8 cellular contexts compared by ENCODE assay signal in the genomic region with DNA sequence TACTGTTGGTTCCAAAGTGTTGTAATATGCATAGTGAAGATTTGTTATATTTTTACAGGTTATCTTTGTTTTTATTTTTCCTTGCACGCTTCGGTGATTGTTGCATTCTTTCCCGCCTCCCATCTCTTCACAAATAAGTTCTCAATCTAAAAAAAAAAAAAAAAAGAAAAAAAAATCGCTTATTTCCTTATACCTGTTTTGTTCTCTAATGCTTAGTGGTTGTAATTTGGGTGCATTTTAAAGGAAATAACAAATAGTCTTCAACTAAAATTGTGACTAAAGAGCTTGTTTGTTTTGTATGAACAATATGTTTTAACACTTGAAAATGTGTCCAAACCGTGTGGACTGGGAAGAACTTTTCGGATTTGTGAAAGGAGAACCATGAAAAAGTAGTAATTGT. TPM values are rescaled to one million over a fixed set of nuclear protein-coding genes. Genes with fewer than 3 reads are reported as not detected.
DNase-seq lines count a peak whose midpoint lies in the region; ATAC-seq and TF ChIP-seq lines count a peak whose summit lies in the region.

No MANE protein-coding gene starts in this region.

- H3K9me3 ChIP-seq in hepatocyte (ENCODE audit: low read depth), result no peaks in the 10 kb centered on the region
- H3K9me3 ChIP-seq in smooth muscle cell (replicated peaks; ENCODE audit: low read depth), result no peaks in the 10 kb centered on the region

- H3K4me3 Mint-ChIP-seq in activated B cell treated with CpG ODN at 0.5 μM for 24 hours, result peak overlapping the region; percentile 92

- no peaks in the 10 kb centered on the region for H3K27me3 ChIP-seq in HL-60 (ENCODE audit: insufficient read depth, poor library complexity, severe bottlenecking)
- H3K27me3 ChIP-seq in hepatocyte, result no peaks in the 10 kb centered on the region
- no peaks in the 10 kb centered on the region for H3K27me3 ChIP-seq in smooth muscle cell (ENCODE audit: low read depth)

- peaks cover 30% of the 10 kb centered on the region for H3K4me1 ChIP-seq in hepatocyte (ENCODE audit: insufficient read depth)
- H3K4me1 ChIP-seq in smooth muscle cell (ENCODE audit: low read depth), result peaks cover 35% of the 10 kb centered on the region

- H3K4me1 Mint-ChIP-seq in activated B cell treated with CpG ODN at 0.5 μM for 24 hours, result peaks cover 59% of the 10 kb centered on the region

- no peaks in the 10 kb centered on the region for H3K9me2 ChIP-seq in hepatocyte (replicated peaks; ENCODE audit: insufficient read depth)

- no peaks in the 10 kb centered on the region for H3K27me3 Mint-ChIP-seq in activated B cell treated with CpG ODN at 0.5 μM for 24 hours

- ATAC-seq in activated B cell treated with CpG ODN at 0.5 μM for 24 hours (ENCODE audit: low read depth), result no peak
- ATAC-seq in HG03442 (IDR thresholded peaks at IDR 0.05; ENCODE audit: unreplicated experiment), result no peak
- ATAC-seq in GM18519 (IDR thresholded peaks at IDR 0.05; ENCODE audit: low FRiP score, unreplicated experiment), result no peak
- no peak for ATAC-seq in GM21786 (IDR thresholded peaks at IDR 0.05; ENCODE audit: unreplicated experiment)

- peaks cover 58% of the 10 kb centered on the region for H3K79me2 ChIP-seq in hepatocyte
- H3K79me2 ChIP-seq in smooth muscle cell (ENCODE audit: low read depth), result peaks cover 60% of the 10 kb centered on the region

- peak overlapping the region; percentile 98 for H3K9ac ChIP-seq in smooth muscle cell (ENCODE audit: low read depth)

- POLR2A ChIA-PET in activated B cell treated with CpG ODN at 0.5 μM for 24 hours (lab: Charles Lee), result interaction anchor here (0.7 kb wide), 1 partner anchor 822 kb away, joined by 3 read pairs; no protein-coding TSS in a partner anchor

- H2AFZ ChIP-seq in hepatocyte, result no peak overlapping the region
- H2AFZ ChIP-seq in smooth muscle cell (ENCODE audit: low read depth), result no peak overlapping the region

- H3K36me3 ChIP-seq in hepatocyte (replicated peaks; ENCODE audit: insufficient read depth, low read depth), result no peaks in the 10 kb centered on the region
- no peaks in the 10 kb centered on the region for H3K36me3 ChIP-seq in smooth muscle cell (ENCODE audit: low read depth)

- no peaks in the 10 kb centered on the region for H3K9me3 Mint-ChIP-seq in activated B cell treated with CpG ODN at 0.5 μM for 24 hours

- H4K20me1 ChIP-seq in hepatocyte (ENCODE audit: insufficient read depth, poor library complexity, severe bottlenecking) (peaks cover 53% of the 10 kb centered on the region), smooth muscle cell (ENCODE audit: low read depth) (peaks cover 59% of the 10 kb centered on the region)

- peaks cover 11% of the 10 kb centered on the region for H3F3A ChIP-seq in smooth muscle cell (ENCODE audit: low read depth)

- H3K4me3 ChIP-seq in HL-60 (replicated peaks; ENCODE audit: insufficient read depth, low read length), result peak overlapping the region; percentile 90
- peak overlapping the region; percentile 86 for H3K4me3 ChIP-seq in hepatocyte
- peak overlapping the region; percentile 94 for H3K4me3 ChIP-seq in smooth muscle cell

- DNase-seq in HL-60 (ENCODE audit: low read depth in 1 of 2, low spot score in 1 of 2), result no peak
- DNase-seq in activated B cell treated with CpG ODN at 0.5 μM for 24 hours, result no peak
- DNase-seq in hepatocyte (ENCODE audit: low spot score), result no peak
- no peak for DNase-seq in smooth muscle cell (lab: John Stamatoyannopoulos, UW; ENCODE audit: unreplicated experiment)
- DNase-seq in AML-193 (lab: John Stamatoyannopoulos, UW), result no peak

- intact Hi-C loops in activated B cell treated with CpG ODN at 0.5 μM for 24 hours (cut with micrococcal nuclease), result no loop called here

- H3K27ac Mint-ChIP-seq in activated B cell treated with CpG ODN at 0.5 μM for 24 hours, result peak overlapping the region; percentile 99

- H3K4me2 ChIP-seq in hepatocyte (peak overlapping the region; percentile 79), smooth muscle cell (peak overlapping the region; percentile 99)

- TF ChIP-seq CTCF in HL-60 (IDR thresholded peaks at IDR 0.05; ENCODE audit: insufficient read depth, low read length) (no peak), activated B cell treated with CpG ODN at 0.5 μM for 24 hours (IDR thresholded peaks at IDR 0.05) (no peak), hepatocyte (IDR thresholded peaks at IDR 0.05; ENCODE audit: poor library complexity) (no peak), smooth muscle cell (IDR thresholded peaks at IDR 0.05; ENCODE audit: borderline replicate concordance, insufficient read depth, poor library complexity, severe bottlenecking) (no peak)

- 3% methylated on average over 6 of the region's 6 CpGs for WGBS in hepatocyte (ENCODE audit: low lambda C conversion rate, missing lambda C conversion rate)
- WGBS in smooth muscle cell (ENCODE audit: low lambda C conversion rate), result 13% methylated on average over 6 of the region's 6 CpGs

- peak overlapping the region; percentile 98 for H3K27ac ChIP-seq in HL-60 (replicated peaks)
- peak overlapping the region; percentile 91 for H3K27ac ChIP-seq in hepatocyte
- peak overlapping the region; percentile 96 for H3K27ac ChIP-seq in smooth muscle cell (ENCODE audit: low read depth)

- H3K36me3 Mint-ChIP-seq in activated B cell treated with CpG ODN at 0.5 μM for 24 hours (ENCODE audit: low read depth), result peaks cover 15% of the 10 kb centered on the region

- CTCF ChIA-PET in activated B cell treated with CpG ODN at 0.5 μM for 24 hours (lab: Charles Lee), result interaction anchor here (1.8 kb wide), 1 partner anchor 672 kb away, joined by 4 read pairs; no protein-coding TSS in a partner anchor

RNA-seq across cellular contexts. Expression of a gene that starts 1.5 kb away (rescaled TPM):
- total RNA-seq in activated B cell treated with CpG ODN at 0.5 μM for 24 hours (123 and 125 TPM in 2 replicates), hepatocyte (130 and 138 TPM in 2 replicates), smooth muscle cell (123 and 158 TPM in 2 replicates)
- polyA plus RNA-seq in hepatocyte (101 and 113 TPM in 2 replicates), smooth muscle cell (122 TPM in 2 replicates)
